Comparison of ENCODE assay signal across 18 cellular contexts in the genomic region with DNA sequence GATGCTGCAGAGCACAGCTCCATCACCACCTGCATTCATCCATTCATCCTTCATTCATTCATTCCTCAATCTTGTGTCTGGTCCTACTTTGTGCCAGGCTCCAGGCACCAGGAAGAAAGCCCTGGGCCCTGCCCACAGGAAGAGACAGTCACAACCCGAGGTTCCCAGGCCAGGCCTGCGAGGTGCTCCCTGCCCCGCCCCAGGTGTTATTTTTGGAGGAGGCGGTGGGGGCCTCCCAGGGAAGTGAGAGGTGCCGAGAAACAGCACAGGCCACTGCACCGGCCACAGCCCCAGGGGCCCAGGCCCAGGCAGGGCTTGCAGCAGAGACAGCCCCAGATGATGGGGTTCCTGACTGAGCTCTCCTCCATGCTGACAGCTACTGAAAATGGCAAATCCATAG. TPM values are rescaled to one million over a fixed set of nuclear protein-coding genes. Genes with fewer than 3 reads are reported as not detected.
DNase-seq lines count a peak whose midpoint lies in the region; ATAC-seq, FAIRE-seq and TF ChIP-seq lines count a peak whose summit lies in the region.
"Had no signal": no experiment of that assay in that cellular context is flagged by ENCODE, and none has a peak within 500 bp of the region (broad histone marks: within the 10 kb centered on the region; RNA-seq: fewer than 3 reads in every experiment).

No MANE protein-coding gene starts in this region.

- TF ChIP-seq RAD21 in H1 (IDR thresholded peaks at IDR 0.05 in 1 of 2, conservative IDR thresholded peaks at IDR 0.05 in 1 of 2; ENCODE audit: low read depth in 2 of 2, low read length in 2 of 2), result no peak

- peak overlapping the region; percentile 76 for H4K8ac ChIP-seq in H1 (ENCODE audit: extremely low read depth, insufficient read depth, low read length)

- H3K79me1 ChIP-seq in H1 (ENCODE audit: low read depth, low read length), result peaks cover 25% of the 10 kb centered on the region

- POLR2A ChIA-PET in H1 (lab: Charles Lee; ENCODE audit: partially characterized antibody), result interaction anchor here (0.8 to 1.3 kb wide), 2 partner anchors 15 to 36 kb away, joined by 3 read pairs; no protein-coding TSS in a partner anchor

- H4K91ac ChIP-seq in H1 (replicated peaks; ENCODE audit: insufficient read length, low read length), result peak overlapping the region; percentile 51

- no peak overlapping the region for H3K56ac ChIP-seq in H1 (replicated peaks; ENCODE audit: insufficient read length, low read depth, low read length)

- H2BK20ac ChIP-seq in H1 (ENCODE audit: low read length), result no peak overlapping the region; the same call in 1 of the 2 replicates

- H3K9me3 ChIP-seq in right cardiac atrium (ENCODE audit: control insufficient read depth, low read length) (no peaks in the 10 kb centered on the region), H1 (ENCODE audit: insufficient read depth in 2 of 2, low read depth in 1 of 2, low read length in 1 of 2) (no peaks in the 10 kb centered on the region)
- H3K9me3 ChIP-seq: A549, thyroid gland had no signal

- H3K4ac ChIP-seq in H1 (replicated peaks; ENCODE audit: insufficient read length, low read depth, low read length), result peak overlapping the region; percentile 41

- H2AK5ac ChIP-seq in H1 (ENCODE audit: low read depth, low read length), result peak overlapping the region; percentile 88; the same call in 1 of the 2 replicates

- DNase-seq in right cardiac atrium (peak; percentile 14 to 44 (median 42)), cardiac septum (ENCODE audit: low spot score) (no peak), H1 (ENCODE audit: low read depth in 1 of 2, low spot score in 2 of 2) (no peak), GOT3 (lab: John Stamatoyannopoulos, UW) (no peak), H54 (ENCODE audit: insufficient read length, low spot score) (no peak), DMS153 (lab: John Stamatoyannopoulos, UW) (no peak)
- DNase-seq: activated CD4-positive, alpha-beta T cell treated with anti-CD3 and anti-CD28 coated beads for 36 hours; activated gamma-delta T cell treated with Interleukin-2 at 50 U/mL for 16 hours; erythroblast; IMR-90; NCI-H1436; NCI-H524 treated with DMSO at 0.1 percent for 48 hours; thyroid gland had no signal

- peak overlapping the region; percentile 1 to 17; a peak in 1 of 4 replicates for H3K4me2 ChIP-seq in H1 (ENCODE audit: insufficient read depth in 1 of 2, low read depth in 2 of 2, low read length in 2 of 2)
- H3K4me2 ChIP-seq: A549 had no signal

- peak overlapping the region; percentile 60; the same call in 1 of the 2 replicates for H2BK12ac ChIP-seq in H1 (ENCODE audit: low read depth, low read length)

- H2BK15ac ChIP-seq in H1 (ENCODE audit: low read length), result peak overlapping the region; percentile 97; the same call in 1 of the 2 replicates

- FAIRE-seq in H1 (lab: Jason Lieb, UNC) (no peak), H54 (lab: Jason Lieb, UNC) (no peak)
- FAIRE-seq: A549 had no signal

- H4K5ac ChIP-seq in H1 (ENCODE audit: insufficient read length, low read depth, low read length), result no peak overlapping the region

- H3K27ac ChIP-seq in right cardiac atrium (ENCODE audit: low read length) (no peak overlapping the region), H1 (ENCODE audit: low read depth, low read length) (no peak overlapping the region)
- H3K27ac ChIP-seq: A549, SK-N-MC, thyroid gland had no signal

- H2BK120ac ChIP-seq in H1 (replicated peaks; ENCODE audit: low read depth, low read length), result peak overlapping the region; percentile 50

- peaks cover 0 to 70% of the 10 kb centered on the region in 2 experiments; a peak in 2 of 4 replicates for H3K79me2 ChIP-seq in H1 (ENCODE audit: control insufficient read depth in 1 of 2, insufficient read depth in 2 of 2, low read length in 2 of 2)

- peak overlapping the region; percentile 66; the same call in 1 of the 2 replicates for H2BK5ac ChIP-seq in H1 (ENCODE audit: low read depth, low read length)

- H3K18ac ChIP-seq in H1 (ENCODE audit: extremely low read depth, low read length), result peak overlapping the region; percentile 75; the same call in 1 of the 2 replicates

- no peak overlapping the region for H3K9ac ChIP-seq in H1 (replicated peaks in 1 of 4; ENCODE audit: extremely low read depth in 1 of 4, low read depth in 3 of 4, low read length in 3 of 4)

- H3K4me1 ChIP-seq in right cardiac atrium (ENCODE audit: control insufficient read depth, insufficient read depth, low read length) (peaks cover 13% of the 10 kb centered on the region), H1 (replicated peaks in 1 of 4; ENCODE audit: control insufficient read depth in 3 of 4, insufficient read depth in 4 of 4, low read length in 3 of 4) (peaks cover 14 to 57% (median 48%) of the 10 kb centered on the region in 4 experiments)

- TF ChIP-seq POLR2A in H1 (IDR thresholded peaks at IDR 0.05; ENCODE audit: control extremely low read depth in 1 of 2, low read depth in 2 of 2, low read length in 2 of 2) (no peak), H54 (IDR thresholded peaks at IDR 0.05; ENCODE audit: low read depth, low read length) (no peak)

- CTCF ChIA-PET in H1 (lab: Charles Lee; ENCODE audit: partially characterized antibody), result interaction anchor here (1.0 to 3.4 kb wide), 3 partner anchors 11 to 176 kb away, joined by 3 to 16 read pairs (median 3); no protein-coding TSS in a partner anchor

- H3K23me2 ChIP-seq in H1 (ENCODE audit: low read depth, low read length), result peaks cover 3% of the 10 kb centered on the region; the same call in 1 of the 2 replicates

- H3K4me3 ChIP-seq in right cardiac atrium (ENCODE audit: low read length) (no peak overlapping the region), H1 (ENCODE audit: extremely low read depth in 1 of 4, insufficient read depth in 2 of 4, low read depth in 3 of 4, low read length in 4 of 4) (no peak overlapping the region)
- H3K4me3 ChIP-seq: A549, SK-N-MC, thyroid gland had no signal

- no peak overlapping the region for H2AFZ ChIP-seq in H1 (ENCODE audit: low read length)

- TF ChIP-seq EP300 in H1 (IDR thresholded peaks at IDR 0.05; ENCODE audit: borderline replicate concordance in 1 of 2, low read depth in 2 of 2, low read length in 2 of 2), result no peak

- intact Hi-C loops in right cardiac atrium (cut with DNase I) (no loop called here), cardiac septum (cut with DNase I) (no loop called here)

- H3K36me3 ChIP-seq in H1 (ENCODE audit: control insufficient read depth in 2 of 4, insufficient read depth in 4 of 4, low read length in 3 of 4), result no peaks in the 10 kb centered on the region
- H3K36me3 ChIP-seq: thyroid gland had no signal

- no peak overlapping the region for H3K23ac ChIP-seq in H1 (ENCODE audit: insufficient read length)

- 64% methylated on average over 6 of the region's 6 CpGs for WGBS in right cardiac atrium
- whole genome bisulfite sequencing in H1 (ENCODE audit: extremely low coverage in 1 of 2, insufficient coverage in 1 of 2, insufficient read length in 1 of 2, insufficient replicate concordance in 2 of 2, low coverage in 1 of 2, low lambda C conversion rate in 2 of 2, missing lambda C conversion rate in 1 of 2), 2 experiments, result 63% methylated on average over 5 of the region's 6 CpGs; no CpG with 5 or more reads in 1 of the 2 experiments

- no peaks in the 10 kb centered on the region for H3K27me3 ChIP-seq in right cardiac atrium (ENCODE audit: control insufficient read depth, insufficient read depth)
- H3K27me3 ChIP-seq in H1 (replicated peaks in 1 of 4; ENCODE audit: control insufficient read depth in 3 of 4, extremely low read depth in 1 of 4, insufficient read depth in 3 of 4, low read length in 3 of 4), result no peaks in the 10 kb centered on the region
- H3K27me3 ChIP-seq: thyroid gland had no signal

- peaks cover 2 to 12% of the 10 kb centered on the region in 2 experiments for H4K20me1 ChIP-seq in H1 (replicated peaks in 1 of 2; ENCODE audit: control insufficient read depth in 1 of 2, insufficient read depth in 2 of 2, low read length in 2 of 2)

- H3K14ac ChIP-seq in H1 (ENCODE audit: insufficient read length), result no peak overlapping the region

- no peak for ATAC-seq in right cardiac atrium
- peak; percentile 32 for ATAC-seq in HG03342 (IDR thresholded peaks at IDR 0.05; ENCODE audit: unreplicated experiment)
- ATAC-seq in HG03139 (IDR thresholded peaks at IDR 0.05; ENCODE audit: unreplicated experiment), result no peak
- ATAC-seq: A549; activated CD4-positive, alpha-beta T cell treated with anti-CD3 and anti-CD28 coated beads for 36 hours; sciatic nerve had no signal

- no peak for TF ChIP-seq CTCF in H1 (IDR thresholded peaks at IDR 0.05; ENCODE audit: control extremely low read depth in 1 of 3, insufficient read depth in 1 of 3, low read depth in 1 of 3, low read length in 3 of 3)

TF ChIP-seq in H1, 55 proteins besides CTCF, POLR2A, EP300 and RAD21 (continues in another document):
- TF ChIP-seq SIX5 (IDR thresholded peaks at IDR 0.05; ENCODE audit: low read depth, low read length), result no peak
- TF ChIP-seq, protein P1, sequence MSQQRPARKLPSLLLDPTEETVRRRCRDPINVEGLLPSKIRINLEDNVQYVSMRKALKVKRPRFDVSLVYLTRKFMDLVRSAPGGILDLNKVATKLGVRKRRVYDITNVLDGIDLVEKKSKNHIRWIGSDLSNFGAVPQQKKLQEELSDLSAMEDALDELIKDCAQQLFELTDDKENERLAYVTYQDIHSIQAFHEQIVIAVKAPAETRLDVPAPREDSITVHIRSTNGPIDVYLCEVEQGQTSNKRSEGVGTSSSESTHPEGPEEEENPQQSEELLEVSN (IDR thresholded peaks at IDR 0.05), result no peak
- TF ChIP-seq, protein P2, sequence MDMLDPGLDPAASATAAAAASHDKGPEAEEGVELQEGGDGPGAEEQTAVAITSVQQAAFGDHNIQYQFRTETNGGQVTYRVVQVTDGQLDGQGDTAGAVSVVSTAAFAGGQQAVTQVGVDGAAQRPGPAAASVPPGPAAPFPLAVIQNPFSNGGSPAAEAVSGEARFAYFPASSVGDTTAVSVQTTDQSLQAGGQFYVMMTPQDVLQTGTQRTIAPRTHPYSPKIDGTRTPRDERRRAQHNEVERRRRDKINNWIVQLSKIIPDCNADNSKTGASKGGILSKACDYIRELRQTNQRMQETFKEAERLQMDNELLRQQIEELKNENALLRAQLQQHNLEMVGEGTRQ (IDR thresholded peaks at IDR 0.05; ENCODE audit: low read length), result no peak
- no peak for TF ChIP-seq POU5F1 (IDR thresholded peaks at IDR 0.05; ENCODE audit: low read depth, low read length)

RNA-seq across cellular contexts. Expression of a gene that starts 33.4 kb away (rescaled TPM):
- total RNA-seq in right cardiac atrium (10 to 100 TPM in 1 of 4 donors, 1 to 10 TPM in 3; 6.3 to 11.4 (median 8.2) TPM), cardiac septum (8.1 TPM)
- polyA plus RNA-seq in right cardiac atrium (4.7 TPM), H1 (2011; rRNA removed) (13.6 and 17.6 TPM in 2 replicates)
- 34.6 and 37.6 TPM in 2 replicates for total RNA-seq in H1 (2021; fragmentation: NEBNext Ultra II Directional; extraction: Animal tissue kit (Norgen Biotek cat#: 25700))
- polyA plus RNA-seq in H1 (2011; cell fraction: cytosol; rRNA removed), result 20.6 TPM
- 40.6 TPM for polyA plus RNA-seq in H1 (2011; cell fraction: nucleus; rRNA removed)
- polyA plus RNA-seq in H1 (2012, experiment 1 of 2), result 20.5 to 32.6 TPM (median 30.1 TPM) in 4 replicates
- polyA plus RNA-seq in H1 (2012, experiment 2 of 2), result 11.5 TPM
- 15.7 TPM for polyA plus RNA-seq in H1 (2013, experiment 1 of 2)
- 15.9 TPM for polyA plus RNA-seq in H1 (2013, experiment 2 of 2)
- 28.1 and 28.9 TPM in 2 replicates for polyA minus RNA-seq in H1 (2011; rRNA and poly(A)+ RNA removed)
- polyA minus RNA-seq in H1 (2011; cell fraction: cytosol; rRNA and poly(A)+ RNA removed), result 19.7 TPM
- polyA minus RNA-seq in H1 (2011; cell fraction: nucleus; rRNA and poly(A)+ RNA removed), result 22.4 TPM

Comparison
In these comparisons a context has a peak if more than half of its experiments do, and no peak if none do; other contexts are left out.
1. DNase-seq: peak in right cardiac atrium (3 of 3); none in cardiac septum (single experiment), H1 (0 of 2), GOT3 (single experiment), H54 (single experiment) and DMS153 (single experiment).